Comparison of ENCODE assay signal across 9 cellular contexts in the genomic region with DNA sequence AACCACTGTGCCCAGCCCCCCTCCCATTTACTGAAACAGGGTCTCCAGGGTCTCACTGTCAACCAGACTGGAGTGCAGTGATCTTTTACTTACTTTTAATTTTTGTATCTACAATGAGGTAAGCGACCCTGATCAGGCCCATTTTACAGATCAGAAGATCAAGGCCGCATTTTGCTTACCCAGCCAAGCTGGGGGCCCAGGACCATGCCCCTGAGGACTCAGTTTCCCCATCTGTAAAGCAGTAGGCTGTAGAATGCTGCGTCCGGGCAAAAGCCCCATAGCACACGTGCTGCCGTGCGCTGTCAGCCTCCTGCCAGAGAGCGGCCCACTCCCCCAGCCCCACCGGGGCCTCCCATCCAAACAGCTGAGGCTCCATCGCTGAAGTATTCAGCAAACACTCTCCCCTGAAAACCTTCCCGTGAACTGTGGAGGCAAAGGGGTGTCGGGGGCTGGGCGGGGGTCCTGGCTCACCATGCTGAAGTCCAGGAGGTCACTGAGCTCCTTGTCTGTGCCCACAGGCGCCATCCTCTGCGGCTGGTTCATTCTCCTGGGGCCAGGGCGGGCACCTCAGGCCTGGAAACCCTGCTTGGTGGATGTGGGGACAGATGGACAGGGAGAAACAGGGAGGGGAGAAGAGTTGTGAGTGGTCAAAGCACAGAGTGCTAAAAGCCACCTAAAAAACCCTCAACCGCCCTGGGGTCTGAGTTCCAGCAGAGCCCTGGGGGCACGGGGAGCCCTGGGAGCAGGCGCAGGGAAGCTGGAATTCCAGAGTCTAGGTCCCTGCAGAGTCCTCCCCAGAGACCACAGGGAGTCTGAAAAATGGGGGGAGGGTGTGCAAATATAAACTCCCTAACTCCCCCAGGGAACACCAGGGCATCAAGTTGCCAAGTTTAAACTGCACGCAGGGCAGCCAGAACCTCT. TPM values are rescaled to one million over a fixed set of nuclear protein-coding genes. Genes with fewer than 3 reads are reported as not detected.
DNase-seq lines count a peak whose midpoint lies in the region; ATAC-seq and TF ChIP-seq lines count a peak whose summit lies in the region.
"Had no signal": no experiment of that assay in that cellular context is flagged by ENCODE, and none has a peak within 500 bp of the region (broad histone marks: within the 10 kb centered on the region; RNA-seq: fewer than 3 reads in every experiment).

No MANE protein-coding gene starts in this region.

- intact Hi-C loops in tibial artery (cut with DNase I; ENCODE audit: low total_unique reads), result loop anchor here (2.0 kb wide), 1 partner anchor 43 kb away; no protein-coding TSS in a partner anchor
- intact Hi-C loops in dorsolateral prefrontal cortex (cut with DNase I), result loop anchor here (5.0 kb wide), 3 partner anchors 43 to 83 kb away; a partner anchor contains a TSS

- peak overlapping the region; percentile 93 for H3K4me3 Mint-ChIP-seq in activated naive CD4-positive, alpha-beta T cell treated with anti-CD3 and anti-CD28 coated beads, Interleukin-2, amount 50 U/mL, for 24 hours
- H3K4me3 Mint-ChIP-seq in activated CD4-positive, alpha-beta memory T cell treated with anti-CD3 and anti-CD28 coated beads, Interleukin-2, amount 10 ng/mL, durations not matched to agents 7 days and 5 days, result peak overlapping the region; percentile 81

- peaks cover 40% of the 10 kb centered on the region for H3K36me3 ChIP-seq in iPS DF 6.9 (ENCODE audit: control insufficient read depth, insufficient read depth, low read length)
- peaks cover 8 to 36% (median 16%) of the 10 kb centered on the region in 3 donors for H3K36me3 ChIP-seq in tibial artery

- H3K4me1 ChIP-seq in iPS DF 6.9 (ENCODE audit: control insufficient read depth, insufficient read depth, low read length), result peaks cover 2% of the 10 kb centered on the region; the same call in 1 of the 2 replicates
- H3K4me1 ChIP-seq in tibial artery, result peaks cover 0 to 56% (median 34%) of the 10 kb centered on the region in 4 donors

- H3K27me3 ChIP-seq in iPS DF 6.9 (ENCODE audit: control insufficient read depth, insufficient read depth, low read length) (no peaks in the 10 kb centered on the region), tibial artery (no peaks in the 10 kb centered on the region), dorsolateral prefrontal cortex (no peaks in the 10 kb centered on the region)

- WGBS in iPS DF 6.9 (ENCODE audit: insufficient coverage, insufficient read length), result no CpG with 5 or more reads among the region's 20 CpGs

- H3K4me3 ChIP-seq in iPS DF 6.9 (ENCODE audit: low read length) (peak overlapping the region; percentile 82; the same call in 1 of the 2 replicates), tibial artery (peak overlapping the region; percentile 94 to 96), dorsolateral prefrontal cortex (peak overlapping the region in 12 of 59 donors; percentile 2 to 89 (median 78))

- POLR2A ChIA-PET in activated CD4-positive, alpha-beta memory T cell treated with anti-CD3 and anti-CD28 coated beads, Interleukin-2, amount 10 ng/mL, durations not matched to agents 7 days and 5 days (lab: Charles Lee), result interaction anchor here (1.2 to 3.7 kb wide), 2 partner anchors 13 to 44 kb away, joined by 3 to 39 read pairs; a partner anchor contains a TSS

- H3K36me3 Mint-ChIP-seq in activated naive CD4-positive, alpha-beta T cell treated with anti-CD3 and anti-CD28 coated beads, Interleukin-2, amount 50 U/mL, for 24 hours, result no peaks in the 10 kb centered on the region
- H3K36me3 Mint-ChIP-seq in activated CD4-positive, alpha-beta memory T cell treated with anti-CD3 and anti-CD28 coated beads, Interleukin-2, amount 10 ng/mL, durations not matched to agents 7 days and 5 days (ENCODE audit: low read depth), result peaks cover 6% of the 10 kb centered on the region

- peaks cover 16% of the 10 kb centered on the region for H3K4me1 Mint-ChIP-seq in activated naive CD4-positive, alpha-beta T cell treated with anti-CD3 and anti-CD28 coated beads, Interleukin-2, amount 50 U/mL, for 24 hours
- peaks cover 23% of the 10 kb centered on the region for H3K4me1 Mint-ChIP-seq in activated CD4-positive, alpha-beta memory T cell treated with anti-CD3 and anti-CD28 coated beads, Interleukin-2, amount 10 ng/mL, durations not matched to agents 7 days and 5 days

- TF ChIP-seq CTCF in tibial artery (IDR thresholded peaks at IDR 0.05), result no peak
- no peak for TF ChIP-seq CTCF in dorsolateral prefrontal cortex (IDR thresholded peaks at IDR 0.05 in 54 of 56, conservative IDR thresholded peaks at IDR 0.05 in 2 of 56; ENCODE audit: low read depth in 1 of 56, partially characterized antibody in 56 of 56)

- no peak for DNase-seq in activated naive CD4-positive, alpha-beta T cell treated with anti-CD3 and anti-CD28 coated beads, Interleukin-2, amount 50 U/mL, for 16 hours
- no peak for DNase-seq in activated CD4-positive, alpha-beta memory T cell treated with anti-CD3 and anti-CD28 coated beads, Interleukin-2, amount 10 ng/mL, durations not matched to agents 7 days and 5 days
- DNase-seq in iPS DF 6.9 (ENCODE audit: low read depth, low spot score) (no peak), tibial artery (no peak), NCI-H187 (lab: John Stamatoyannopoulos, UW) (no peak), dorsolateral prefrontal cortex (no peak)
- DNase-seq: NCI-H187 treated with DMSO at 0.1 percent for 48 hours had no signal

- no peaks in the 10 kb centered on the region for H3K27me3 Mint-ChIP-seq in activated naive CD4-positive, alpha-beta T cell treated with anti-CD3 and anti-CD28 coated beads, Interleukin-2, amount 50 U/mL, for 24 hours
- no peaks in the 10 kb centered on the region for H3K27me3 Mint-ChIP-seq in activated CD4-positive, alpha-beta memory T cell treated with anti-CD3 and anti-CD28 coated beads, Interleukin-2, amount 10 ng/mL, durations not matched to agents 7 days and 5 days

- no peaks in the 10 kb centered on the region for H3K9me3 Mint-ChIP-seq in activated naive CD4-positive, alpha-beta T cell treated with anti-CD3 and anti-CD28 coated beads, Interleukin-2, amount 50 U/mL, for 24 hours
- H3K9me3 Mint-ChIP-seq in activated CD4-positive, alpha-beta memory T cell treated with anti-CD3 and anti-CD28 coated beads, Interleukin-2, amount 10 ng/mL, durations not matched to agents 7 days and 5 days, result no peaks in the 10 kb centered on the region

- H3K9me3 ChIP-seq in iPS DF 6.9 (ENCODE audit: control insufficient read depth, insufficient read depth, low read length) (no peaks in the 10 kb centered on the region), tibial artery (no peaks in the 10 kb centered on the region)

- no peak for ATAC-seq in HG03196 (IDR thresholded peaks at IDR 0.05; ENCODE audit: unreplicated experiment)

- peak overlapping the region; percentile 85 for H3K27ac Mint-ChIP-seq in activated naive CD4-positive, alpha-beta T cell treated with anti-CD3 and anti-CD28 coated beads, Interleukin-2, amount 50 U/mL, for 24 hours
- peak overlapping the region; percentile 72 for H3K27ac Mint-ChIP-seq in activated CD4-positive, alpha-beta memory T cell treated with anti-CD3 and anti-CD28 coated beads, Interleukin-2, amount 10 ng/mL, durations not matched to agents 7 days and 5 days

- H3K27ac ChIP-seq in iPS DF 6.9 (ENCODE audit: low read length) (no peak overlapping the region), tibial artery (peak overlapping the region; percentile 76 to 80), dorsolateral prefrontal cortex (peak overlapping the region in 1 of 59 donors; percentile 48)

- CTCF ChIA-PET in activated CD4-positive, alpha-beta memory T cell treated with anti-CD3 and anti-CD28 coated beads, Interleukin-2, amount 10 ng/mL, durations not matched to agents 7 days and 5 days (lab: Charles Lee), result interaction anchor here (0.7 kb wide), 1 partner anchor 104 kb away, joined by 5 read pairs; no protein-coding TSS in a partner anchor

RNA-seq across cellular contexts. Expression of a gene that starts 2.4 kb away (rescaled TPM):
- 10 to 100 TPM; 67.3 to 71.2 TPM for total RNA-seq in activated CD4-positive, alpha-beta memory T cell treated with anti-CD3 and anti-CD28 coated beads, Interleukin-2, amount 10 ng/mL, durations not matched to agents 7 days and 5 days
- 10 to 100 TPM; 15.2 to 51.5 (median 25.4) TPM for total RNA-seq in dorsolateral prefrontal cortex

RNA-seq across cellular contexts. Expression of a gene that starts 44.7 kb away (rescaled TPM):
- total RNA-seq in activated CD4-positive, alpha-beta memory T cell treated with anti-CD3 and anti-CD28 coated beads, Interleukin-2, amount 10 ng/mL, durations not matched to agents 7 days and 5 days, result 100 to 1,000 TPM; 177 to 191 TPM
- 100 to 1,000 TPM; 112 to 243 (median 173) TPM for total RNA-seq in dorsolateral prefrontal cortex

RNA-seq across cellular contexts. Expression of a gene that starts 57.3 kb away (rescaled TPM):
- 10 to 100 TPM; 63.6 to 66.8 TPM for total RNA-seq in activated CD4-positive, alpha-beta memory T cell treated with anti-CD3 and anti-CD28 coated beads, Interleukin-2, amount 10 ng/mL, durations not matched to agents 7 days and 5 days
- total RNA-seq in dorsolateral prefrontal cortex, result 100 to 1,000 TPM in 24 of 120 experiments, 10 to 100 TPM in 96; 59.7 to 192 (median 85.4) TPM
